Comparison of ENCODE assay signal across 8 cellular contexts in the genomic region with DNA sequence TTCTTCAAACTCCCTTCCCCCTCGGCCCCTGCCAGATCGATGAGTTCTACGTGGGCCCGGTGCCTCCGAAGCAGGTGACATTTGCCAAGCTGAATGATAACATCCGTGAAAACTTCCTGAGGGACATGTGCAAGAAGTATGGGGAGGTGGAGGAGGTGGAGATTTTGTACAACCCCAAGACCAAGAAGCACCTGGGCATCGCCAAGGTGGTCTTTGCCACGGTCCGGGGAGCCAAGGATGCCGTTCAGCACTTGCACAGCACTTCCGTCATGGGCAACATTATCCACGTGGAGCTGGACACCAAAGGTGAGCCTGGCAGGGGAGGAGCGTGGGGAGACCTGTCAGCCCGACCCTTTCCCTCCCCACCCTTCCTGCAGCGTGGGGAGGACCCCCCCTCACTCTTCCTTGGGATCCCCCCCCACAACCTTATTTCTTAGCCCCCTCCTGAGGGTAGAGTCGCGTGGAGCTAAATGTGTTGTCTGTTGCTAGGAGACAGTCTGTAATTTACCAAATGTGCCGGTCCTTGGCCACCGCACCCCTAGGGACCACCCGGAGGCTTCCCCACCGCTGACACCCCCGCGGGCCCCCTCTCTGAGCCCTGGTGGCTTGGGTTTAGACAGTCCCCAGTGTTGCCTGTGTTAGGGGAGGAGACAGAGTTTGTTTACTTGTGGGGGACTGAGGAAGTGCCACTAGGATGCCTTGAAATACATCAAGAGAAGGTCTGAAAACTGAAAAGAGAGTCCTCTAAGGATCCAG. TPM values are rescaled to one million over a fixed set of nuclear protein-coding genes. Genes with fewer than 3 reads are reported as not detected.
DNase-seq lines count a peak whose midpoint lies in the region; ATAC-seq and TF ChIP-seq lines count a peak whose summit lies in the region.

No MANE protein-coding gene starts in this region.

- peaks cover 0 to 47% (median 44%) of the 10 kb centered on the region in 4 donors for H3K4me1 ChIP-seq in sigmoid colon

- H3K27me3 ChIP-seq in sigmoid colon, result no peaks in the 10 kb centered on the region

- H3K27ac ChIP-seq in SK-N-MC (no peak overlapping the region), sigmoid colon (peak overlapping the region; percentile 100)

- no peak for TF ChIP-seq CTCF in fibroblast of pulmonary artery (IDR thresholded peaks at IDR 0.05; ENCODE audit: low read length, missing control alignments)
- no peak for TF ChIP-seq CTCF in sigmoid colon (IDR thresholded peaks at IDR 0.05)

- no peak for ATAC-seq in GM18867 (IDR thresholded peaks at IDR 0.05; ENCODE audit: unreplicated experiment)

- no peak for TF ChIP-seq EP300 in sigmoid colon (IDR thresholded peaks at IDR 0.05)

- intact Hi-C loops in sigmoid colon (cut with DNase I), result loop anchor here (10.0 kb wide), 1 partner anchor 259 kb away; no protein-coding TSS in a partner anchor

- H3K9me3 ChIP-seq in SK-N-MC (ENCODE audit: low read depth, low read length), result no peaks in the 10 kb centered on the region
- no peaks in the 10 kb centered on the region for H3K9me3 ChIP-seq in sigmoid colon

- 1 to 2% methylated on average over 23 of the region's 23 CpGs for WGBS in sigmoid colon, 2 donors

- DNase-seq in NCI-H526 (lab: John Stamatoyannopoulos, UW) (peak; percentile 37 to 39), NCI-H526 treated with DMSO at 0.1 percent for 48 hours (lab: John Stamatoyannopoulos, UW) (no peak), SK-N-MC (ENCODE audit: low read depth, low spot score) (no peak), fibroblast of pulmonary artery (ENCODE audit: low read depth) (no peak), sigmoid colon (no peak), SK-N-DZ (ENCODE audit: low spot score) (no peak), foreskin melanocyte (no peak)

- H3K36me3 ChIP-seq in SK-N-MC (ENCODE audit: insufficient read depth, low read length) (peaks cover 27% of the 10 kb centered on the region), sigmoid colon (peaks cover 21 to 35% (median 26%) of the 10 kb centered on the region in 4 donors)

- H3K4me3 ChIP-seq in SK-N-MC, result peak overlapping the region; percentile 95
- peak overlapping the region; percentile 78 for H3K4me3 ChIP-seq in fibroblast of pulmonary artery (replicated peaks; ENCODE audit: low read depth, low read length)
- H3K4me3 ChIP-seq in sigmoid colon, result peak overlapping the region; percentile 62 to 81 (median 78)

- peak overlapping the region; percentile 22 for H3K9ac ChIP-seq in SK-N-MC (ENCODE audit: insufficient read length)

- no peak for TF ChIP-seq POLR2A in sigmoid colon (IDR thresholded peaks at IDR 0.05)

RNA-seq across cellular contexts. Expression of gene SETD1B, which starts 2.2 kb away (rescaled TPM):
- 10 to 100 TPM in 2 of 4 donors, 1 to 10 TPM in 2; 7.6 to 16.9 (median 11.4) TPM for total RNA-seq in sigmoid colon
- 10 to 100 TPM in 1 of 3 donors, 1 to 10 TPM in 2; 2.4 to 16.0 (median 3.0) TPM for polyA plus RNA-seq in sigmoid colon
- polyA plus RNA-seq in SK-N-DZ (2014; cell fraction: cytosol; rRNA removed), result 3.3 and 4.6 TPM in 2 replicates
- polyA plus RNA-seq in SK-N-DZ (2014; cell fraction: nucleus; rRNA removed), result 3.4 and 6.6 TPM in 2 replicates

RNA-seq across cellular contexts. Expression of gene RHOF, which starts 12.5 kb away (rescaled TPM):
- total RNA-seq in sigmoid colon, result 10 to 100 TPM in 1 of 4 donors, 1 to 10 TPM in 3; 7.6 to 15.0 (median 8.1) TPM
- 100 to 1,000 TPM in 1 of 3 donors, 10 to 100 TPM in 2; 35.4 to 132 (median 48.9) TPM for polyA plus RNA-seq in sigmoid colon
- 0.90 and 3.7 TPM in 2 replicates for polyA plus RNA-seq in SK-N-DZ (2014; cell fraction: cytosol; rRNA removed)
- 57.6 and 75.5 TPM in 2 replicates for polyA plus RNA-seq in SK-N-DZ (2014; cell fraction: nucleus; rRNA removed)

RNA-seq across cellular contexts. Expression of gene HPD, which starts 52.7 kb away (rescaled TPM):
- total RNA-seq in sigmoid colon, result 1 to 10 TPM in 1 of 4 donors, under 1 TPM in 3; 0.27 to 2.8 (median 0.34) TPM
- 1 to 10 TPM in 1 of 3 donors, under 1 TPM in 1, not detected in 1; 0.86 to 2.4 TPM for polyA plus RNA-seq in sigmoid colon
- polyA plus RNA-seq in SK-N-DZ (2014; cell fraction: cytosol; rRNA removed), result not detected in 2 replicates
- polyA plus RNA-seq in SK-N-DZ (2014; cell fraction: nucleus; rRNA removed), result not detected in 2 replicates

Comparison
In these comparisons a context has a peak if more than half of its experiments do, and no peak if none do; other contexts are left out.
1. DNase-seq: peak in NCI-H526 (2 of 2); none in NCI-H526 treated with DMSO at 0.1 percent for 48 hours (single experiment), SK-N-MC (single experiment), fibroblast of pulmonary artery (single experiment), sigmoid colon (single experiment), SK-N-DZ (single experiment) and foreskin melanocyte (single experiment).
2. Peak in every context shown above with its lines, with median percentiles within 50 percentile points of each other: H3K4me3 ChIP-seq.